ENCODE assay signal across 7 cellular contexts in genomic region chr4:117227925-117228324, GRCh38.
"Had no signal": no experiment of that assay in that cellular context is flagged by ENCODE, and none has a peak within 500 bp of the region (broad histone marks: within the 10 kb centered on the region; RNA-seq: fewer than 3 reads in every experiment).

No MANE protein-coding gene starts in this region.

- H3K36me3 ChIP-seq: HAP-1 had no signal

- H3K27ac Mint-ChIP-seq: HFFc6 had no signal

- H3K9me3 ChIP-seq: HAP-1 had no signal

- H3K4me3 ChIP-seq: HAP-1 had no signal

- H3K4me1 ChIP-seq: HAP-1 had no signal

- H3K4me3 Mint-ChIP-seq: HFFc6 had no signal

- ATAC-seq: HCT116 had no signal

- DNase-seq: GOT3, H7, HFFc6, IMR-90, KBM-7 had no signal
